19 cellular contexts compared by ENCODE assay signal in genomic region chr9:121648172-121648571, GRCh38. TPM values are rescaled to one million over a fixed set of nuclear protein-coding genes. Genes with fewer than 3 reads are reported as not detected.
A peak's percentile ranks its signal among the peaks of the same experiment; 100 is the strongest.
DNase-seq lines count a peak whose midpoint lies in the region; ATAC-seq and TF ChIP-seq lines count a peak whose summit lies in the region.
"Had no signal": no experiment of that assay in that cellular context is flagged by ENCODE, and none has a peak within 500 bp of the region (broad histone marks: within the 10 kb centered on the region; RNA-seq: fewer than 3 reads in every experiment).

No MANE protein-coding gene starts in this region.

- H3K4me1 Mint-ChIP-seq in chondrocyte (ENCODE audit: low read depth), result peaks cover 28% of the 10 kb centered on the region
- H3K4me1 Mint-ChIP-seq in nephron, result peaks cover 69% of the 10 kb centered on the region

- H2AFZ ChIP-seq in trophoblast cell (ENCODE audit: insufficient read depth, low read length, poor library complexity), result no peak overlapping the region

- no peak overlapping the region for H4K8ac ChIP-seq in trophoblast cell (ENCODE audit: low read depth, low read length)

- ATAC-seq in HG02571 (IDR thresholded peaks at IDR 0.05; ENCODE audit: unreplicated experiment) (no peak), HG03432 (IDR thresholded peaks at IDR 0.05; ENCODE audit: unreplicated experiment) (no peak)
- ATAC-seq: GM12878 had no signal

- peak overlapping the region; percentile 4 for H2BK120ac ChIP-seq in trophoblast cell (ENCODE audit: insufficient read depth, low read length, poor library complexity)

- H4K12ac ChIP-seq in trophoblast cell (ENCODE audit: low read depth, low read length), result no peak overlapping the region

- no peak overlapping the region for H3K4me2 ChIP-seq in trophoblast cell (ENCODE audit: low read length)

- H3K9me3 Mint-ChIP-seq in chondrocyte (ENCODE audit: low read depth), result no peaks in the 10 kb centered on the region
- H3K9me3 Mint-ChIP-seq in nephron, result no peaks in the 10 kb centered on the region
- H3K9me3 Mint-ChIP-seq: H9 had no signal

- H3K4me1 ChIP-seq in trophoblast cell (ENCODE audit: control insufficient read depth in 1 of 2, insufficient read depth in 2 of 2, low read length in 2 of 2), result peaks cover 52 to 56% of the 10 kb centered on the region in 2 experiments

- H4K91ac ChIP-seq in trophoblast cell (ENCODE audit: low read depth, low read length), result peak overlapping the region; percentile 94

- H3K4me3 ChIP-seq in trophoblast cell (ENCODE audit: low read depth, low read length), result no peak overlapping the region
- H3K4me3 ChIP-seq: GM12878 had no signal

- no peak for TF ChIP-seq CTCF in chondrocyte (IDR thresholded peaks at IDR 0.05)
- no peak for TF ChIP-seq CTCF in nephron (IDR thresholded peaks at IDR 0.05; ENCODE audit: unreplicated experiment in 3 of 3)

- H3K27ac ChIP-seq in trophoblast cell (ENCODE audit: low read depth, low read length), result no peak overlapping the region

- H3K14ac ChIP-seq in trophoblast cell (ENCODE audit: low read length), result no peak overlapping the region

- no peak overlapping the region for H3K9ac ChIP-seq in trophoblast cell (ENCODE audit: low read length)

- H3K18ac ChIP-seq in trophoblast cell (ENCODE audit: low read length), result peak overlapping the region; percentile 28

- WGBS in trophoblast cell (ENCODE audit: extremely low coverage, insufficient coverage, insufficient read length), result no CpG with 5 or more reads among the region's 5 CpGs

- no peaks in the 10 kb centered on the region for H3K36me3 ChIP-seq in trophoblast cell (ENCODE audit: control insufficient read depth in 1 of 2, insufficient read depth in 2 of 2, low read length in 2 of 2)
- H3K36me3 ChIP-seq: BE2C had no signal

- DNase-seq in chondrocyte (ENCODE audit: low spot score) (peak; percentile 53), trophoblast cell (no peak)
- no peak for DNase-seq in effector CD8-positive, alpha-beta T cell (lab: John Stamatoyannopoulos, UW)
- DNase-seq: ACHN; BE2C; C1 segment of cervical spinal cord; CD4-positive, CD25-positive, alpha-beta regulatory T cell; CD8-positive, alpha-beta memory T cell; COR-L47; DMS 273 treated with DMSO at 0.1 percent for 48 hours; DMS53; DND-41; EL; GOT3; H9 had no signal

- H3K79me1 ChIP-seq in trophoblast cell (ENCODE audit: low read length), result peaks cover 46% of the 10 kb centered on the region

- H3K27ac Mint-ChIP-seq in chondrocyte (ENCODE audit: unreplicated experiment) (no peak overlapping the region), nephron (peak overlapping the region; percentile 97 to 98 (median 97))

- no peaks in the 10 kb centered on the region for H3K27me3 ChIP-seq in trophoblast cell (ENCODE audit: insufficient read depth, low read length)
- H3K27me3 ChIP-seq: BE2C had no signal

- H2AK5ac ChIP-seq in trophoblast cell (ENCODE audit: low read length), result no peak overlapping the region

- peaks cover 19% of the 10 kb centered on the region for H3K79me2 ChIP-seq in trophoblast cell (ENCODE audit: control insufficient read depth, insufficient read depth, low read length, poor library complexity)

- H3K36me3 Mint-ChIP-seq in chondrocyte (ENCODE audit: low read depth) (no peaks in the 10 kb centered on the region), nephron (ENCODE audit: low read depth) (peaks cover 3% of the 10 kb centered on the region)
- H3K36me3 Mint-ChIP-seq: CD4-positive, CD25-positive, alpha-beta regulatory T cell; CD8-positive, alpha-beta memory T cell had no signal

- no peaks in the 10 kb centered on the region for H3K9me3 ChIP-seq in trophoblast cell (ENCODE audit: insufficient read depth, low read depth, low read length)
- H3K9me3 ChIP-seq: BE2C had no signal

- H2BK5ac ChIP-seq in trophoblast cell (ENCODE audit: low read depth, low read length, poor library complexity), result no peak overlapping the region

- H2BK12ac ChIP-seq in trophoblast cell (ENCODE audit: low read length), result peak overlapping the region; percentile 56

- no peaks in the 10 kb centered on the region for H3K27me3 Mint-ChIP-seq in chondrocyte (ENCODE audit: low read depth)
- H3K27me3 Mint-ChIP-seq in nephron (ENCODE audit: low read depth), result no peaks in the 10 kb centered on the region

- H3K23ac ChIP-seq in trophoblast cell (ENCODE audit: low read length), result no peak overlapping the region

- peak overlapping the region; percentile 35 for H3K4ac ChIP-seq in trophoblast cell (ENCODE audit: low read depth, low read length)

- H3K4me3 Mint-ChIP-seq in chondrocyte (ENCODE audit: unreplicated experiment) (no peak overlapping the region), nephron (no peak overlapping the region)
- H3K4me3 Mint-ChIP-seq: CD4-positive, CD25-positive, alpha-beta regulatory T cell; CD8-positive, alpha-beta memory T cell had no signal

RNA-seq across cellular contexts. Expression of gene DAB2IP, which starts 3.3 kb away (rescaled TPM):
- 36.6 to 66.7 TPM (median 58.5 TPM) in 3 replicates for total RNA-seq in chondrocyte
- polyA plus RNA-seq in trophoblast cell (2013), result 22.7 and 24.2 TPM in 2 replicates
- total RNA-seq: CD4-positive, CD25-positive, alpha-beta regulatory T cell had no signal
- polyA plus RNA-seq: CD4-positive, CD25-positive, alpha-beta regulatory T cell had no signal
